19 cellular contexts compared by ENCODE assay signal in the genomic region with DNA sequence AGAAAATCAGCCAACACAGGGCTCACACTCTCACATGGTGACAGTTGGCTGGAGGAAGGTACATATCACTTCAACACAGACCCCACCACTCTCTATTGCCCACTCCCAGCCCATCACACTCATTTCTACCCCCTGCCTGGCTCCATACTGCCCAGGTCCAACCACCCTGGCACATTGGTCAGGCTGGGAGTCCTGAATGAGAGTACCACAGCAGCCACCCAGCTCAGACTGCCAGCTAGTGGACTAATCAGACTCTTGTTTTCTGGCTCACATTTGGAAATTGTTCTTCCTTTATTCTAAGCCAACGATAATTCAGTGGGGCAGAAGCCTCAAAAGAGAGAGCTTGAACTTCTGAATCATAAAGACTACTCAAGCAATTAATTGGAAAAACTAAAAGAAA. TPM values are rescaled to one million over a fixed set of nuclear protein-coding genes. Genes with fewer than 3 reads are reported as not detected.
DNase-seq lines count a peak whose midpoint lies in the region; ATAC-seq and TF ChIP-seq lines count a peak whose summit lies in the region.
"Had no signal": no experiment of that assay in that cellular context is flagged by ENCODE, and none has a peak within 500 bp of the region (broad histone marks: within the 10 kb centered on the region; RNA-seq: fewer than 3 reads in every experiment).

No MANE protein-coding gene starts in this region.

- ATAC-seq in T-helper 17 cell (no peak), GM21526 (IDR thresholded peaks at IDR 0.05; ENCODE audit: low FRiP score, unreplicated experiment) (no peak)
- ATAC-seq: T-cell had no signal

- peaks cover 7% of the 10 kb centered on the region for H3K4me1 Mint-ChIP-seq in T-helper 17 cell

- DNase-seq in AG20443 (ENCODE audit: low spot score): peak; percentile 34
- DNase-seq in fibroblast of peridontal ligament (ENCODE audit: extremely low read depth): peak; percentile 10
- DNase-seq in osteoblast (ENCODE audit: insufficient read length, low spot score, missing footprints): peak; percentile 81
- DNase-seq in HUDEP-2 (lab: John Stamatoyannopoulos, UW; ENCODE audit: unreplicated experiment in 76 of 76): no peak
- no peak for DNase-seq in T-helper 17 cell
- no peak for DNase-seq in DMS53 (lab: John Stamatoyannopoulos, UW)
- DNase-seq: DMS 273 treated with DMSO at 0.1 percent for 48 hours, GDM1, H7, NCI-H1092 treated with DMSO at 0.1 percent for 48 hours, NCI-H2081 treated with DMSO at 0.1 percent for 48 hours, NCI-H446 treated with DMSO at 0.1 percent for 48 hours, NCI-H748 treated with DMSO at 0.1 percent for 48 hours, SHP77, SK-N-SH, T-cell had no signal

- H3K27ac ChIP-seq in osteoblast (ENCODE audit: low read depth, low read length): no peak overlapping the region

- H3K9me2 ChIP-seq in Loucy (replicated peaks; ENCODE audit: low read depth, low read length): no peaks in the 10 kb centered on the region

- H3K9me3 ChIP-seq in Loucy (ENCODE audit: insufficient read depth, low read depth, low read length): peaks cover 11% of the 10 kb centered on the region
- H3K9me3 ChIP-seq in osteoblast (ENCODE audit: low read depth, low read length): peaks cover 3% of the 10 kb centered on the region
- no peaks in the 10 kb centered on the region for H3K9me3 ChIP-seq in T-helper 17 cell (ENCODE audit: control insufficient read depth, low read length, poor library complexity, severe bottlenecking)
- H3K9me3 ChIP-seq: SK-N-SH had no signal

- no peak overlapping the region for H3K9ac ChIP-seq in Loucy (ENCODE audit: low read depth, low read length, poor library complexity, severe bottlenecking)
- H3K9ac ChIP-seq: SK-N-SH had no signal

- no peak overlapping the region for H3K27ac Mint-ChIP-seq in T-helper 17 cell
- H3K27ac Mint-ChIP-seq: T-cell had no signal

- no peaks in the 10 kb centered on the region for H3F3A ChIP-seq in Loucy (ENCODE audit: low read depth)

- H2AFZ ChIP-seq in Loucy (ENCODE audit: low read length) (no peak overlapping the region), osteoblast (ENCODE audit: low read length) (no peak overlapping the region)

- no peak overlapping the region for H3K4me2 ChIP-seq in Loucy (ENCODE audit: low read depth, low read length, poor library complexity, severe bottlenecking)
- no peak overlapping the region for H3K4me2 ChIP-seq in osteoblast (ENCODE audit: insufficient read depth, low read length)
- H3K4me2 ChIP-seq: SK-N-SH had no signal

- no peaks in the 10 kb centered on the region for H4K20me1 ChIP-seq in Loucy (ENCODE audit: insufficient read depth, low read length, poor library complexity, severe bottlenecking)
- no peaks in the 10 kb centered on the region for H4K20me1 ChIP-seq in osteoblast (ENCODE audit: insufficient read depth, low read length)

- peaks cover 2% of the 10 kb centered on the region for H3K36me3 Mint-ChIP-seq in T-helper 17 cell (ENCODE audit: low read depth)
- H3K36me3 Mint-ChIP-seq: CD14-positive monocyte, T-cell had no signal

- peaks cover 47% of the 10 kb centered on the region for H3K27me3 Mint-ChIP-seq in T-helper 17 cell

- H3K4me3 ChIP-seq in Loucy (ENCODE audit: low read length, poor library complexity, severe bottlenecking) (no peak overlapping the region), osteoblast (ENCODE audit: insufficient read depth, low read length) (no peak overlapping the region)

- H3K36me3 ChIP-seq in Loucy (ENCODE audit: insufficient read depth, low read length): no peaks in the 10 kb centered on the region
- no peaks in the 10 kb centered on the region for H3K36me3 ChIP-seq in osteoblast (ENCODE audit: insufficient read depth, low read length)

- no peaks in the 10 kb centered on the region for H3K79me2 ChIP-seq in Loucy (ENCODE audit: insufficient read depth, low read length)
- H3K79me2 ChIP-seq in osteoblast (ENCODE audit: insufficient read depth, low read length): no peaks in the 10 kb centered on the region

- H3K4me3 Mint-ChIP-seq in T-helper 17 cell: no peak overlapping the region
- H3K4me3 Mint-ChIP-seq: CD14-positive monocyte, T-cell had no signal

- H3K4me1 ChIP-seq in Loucy (ENCODE audit: insufficient read depth, low read length, poor library complexity, severe bottlenecking) (no peaks in the 10 kb centered on the region), osteoblast (ENCODE audit: insufficient read depth, low read length) (no peaks in the 10 kb centered on the region)

- TF ChIP-seq CTCF in Loucy (conservative IDR thresholded peaks at IDR 0.05; ENCODE audit: low read length): peak; percentile 64
- peak; percentile 52 for TF ChIP-seq CTCF in osteoblast (IDR thresholded peaks at IDR 0.05; ENCODE audit: extremely low read depth, low read depth, low read length)

- H3K27me3 ChIP-seq in Loucy (ENCODE audit: insufficient read depth, low read length, poor library complexity, severe bottlenecking) (no peaks in the 10 kb centered on the region), osteoblast (ENCODE audit: insufficient read depth, low read length) (no peaks in the 10 kb centered on the region)

RNA-seq across cellular contexts. Expression of a gene that starts 20.0 kb away (rescaled TPM):
- total RNA-seq in osteoblast: 11.2 and 13.0 TPM in 2 replicates
- 10 to 100 TPM; 11.7 to 12.5 TPM for total RNA-seq in T-helper 17 cell

RNA-seq across cellular contexts. Expression of a gene that starts 20.3 kb away (rescaled TPM):
- total RNA-seq in osteoblast (17.7 and 18.3 TPM in 2 replicates), T-helper 17 cell (10 to 100 TPM; 18.6 to 19.3 TPM)

Comparison
In these comparisons a context has a peak if more than half of its experiments do, and no peak if none do; other contexts are left out.
1. DNase-seq: peak in AG20443 (single experiment), fibroblast of peridontal ligament (single experiment) and osteoblast (single experiment); none in HUDEP-2 (0 of 76), T-helper 17 cell (0 of 3) and DMS53 (single experiment).